In the genomic region with DNA sequence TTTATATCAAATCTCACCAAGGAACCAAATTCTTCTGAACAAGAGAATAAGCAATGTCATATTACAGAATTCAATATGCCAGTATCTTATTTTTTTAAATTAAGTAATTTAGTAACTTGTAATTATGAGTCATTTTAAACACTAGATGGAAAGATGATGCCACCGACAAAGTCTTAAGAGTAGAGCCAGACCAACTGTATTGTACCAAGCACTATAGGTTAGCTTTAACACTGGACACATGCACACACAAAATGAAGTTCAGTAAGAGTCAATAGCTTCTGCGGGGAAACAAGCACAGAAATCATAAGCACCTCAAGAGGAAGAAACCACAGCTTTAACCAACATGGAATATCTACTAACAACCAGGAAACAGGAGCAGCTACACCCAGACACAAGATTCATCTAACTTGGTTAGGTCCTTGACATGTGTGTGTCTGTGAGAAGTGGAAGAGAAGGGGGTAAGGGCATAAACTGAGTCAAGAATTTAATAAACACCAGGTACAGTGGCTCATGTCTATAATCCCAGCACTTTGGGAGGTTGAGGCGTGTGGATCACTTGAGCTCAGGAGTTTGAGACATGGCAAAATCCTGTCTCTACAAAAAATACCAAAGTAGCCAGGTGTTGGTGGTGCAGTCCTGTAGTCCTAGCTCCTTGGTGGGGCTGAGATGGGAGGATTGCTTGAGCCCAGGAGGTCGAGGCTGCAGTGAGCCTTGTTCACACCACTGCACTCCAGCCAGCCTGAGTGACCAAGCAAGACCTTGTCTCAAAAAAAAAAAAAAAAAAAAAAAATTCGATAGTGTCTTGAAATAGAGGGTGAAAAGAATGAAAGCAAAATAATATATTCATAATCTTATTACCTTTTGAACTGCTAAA, we compare ENCODE assay signal across 17 cellular contexts. TPM values are rescaled to one million over a fixed set of nuclear protein-coding genes. Genes with fewer than 3 reads are reported as not detected.
DNase-seq lines count a peak whose midpoint lies in the region; ATAC-seq, FAIRE-seq and TF ChIP-seq lines count a peak whose summit lies in the region.
"Had no signal": no experiment of that assay in that cellular context is flagged by ENCODE, and none has a peak within 500 bp of the region (broad histone marks: within the 10 kb centered on the region; RNA-seq: fewer than 3 reads in every experiment).

No MANE protein-coding gene starts in this region.

- peaks cover 11% of the 10 kb centered on the region for H3K36me3 Mint-ChIP-seq in activated CD4-positive, alpha-beta T cell treated with anti-CD3 and anti-CD28 coated beads for 36 hours (ENCODE audit: low read depth)
- peaks cover 42% of the 10 kb centered on the region for H3K36me3 Mint-ChIP-seq in activated T-helper 17 cell treated with anti-CD3 and anti-CD28 coated beads, Interleukin-2, amount 50 U/mL, for 72 hours (ENCODE audit: low read depth)
- peaks cover 6% of the 10 kb centered on the region for H3K36me3 Mint-ChIP-seq in natural killer cell treated with Interleukin-12 subunit alpha and Interleukin-12 subunit beta and Interleukin-15 and Interleukin-18, amount 100 ng/mL, for 72 hours
- H3K36me3 Mint-ChIP-seq: WTC11 had no signal

- peaks cover 2% of the 10 kb centered on the region for H3K9me3 Mint-ChIP-seq in activated CD4-positive, alpha-beta T cell treated with anti-CD3 and anti-CD28 coated beads for 36 hours (ENCODE audit: low read depth)
- H3K9me3 Mint-ChIP-seq in activated T-helper 17 cell treated with anti-CD3 and anti-CD28 coated beads, Interleukin-2, amount 50 U/mL, for 72 hours = no peaks in the 10 kb centered on the region
- no peaks in the 10 kb centered on the region for H3K9me3 Mint-ChIP-seq in natural killer cell treated with Interleukin-12 subunit alpha and Interleukin-12 subunit beta and Interleukin-15 and Interleukin-18, amount 100 ng/mL, for 72 hours
- H3K9me3 Mint-ChIP-seq: WTC11 had no signal

- peak; percentile 54 for FAIRE-seq in GM12892 (lab: Jason Lieb, UNC)
- FAIRE-seq: frontal cortex had no signal

- POLR2A ChIA-PET in activated CD4-positive, alpha-beta T cell treated with anti-CD3 and anti-CD28 coated beads for 36 hours (lab: Charles Lee) = no interaction called here

- peak overlapping the region; percentile 49 for H3K27ac Mint-ChIP-seq in activated CD4-positive, alpha-beta T cell treated with anti-CD3 and anti-CD28 coated beads for 36 hours
- H3K27ac Mint-ChIP-seq in activated T-helper 17 cell treated with anti-CD3 and anti-CD28 coated beads, Interleukin-2, amount 50 U/mL, for 72 hours = no peak overlapping the region
- peak overlapping the region; percentile 90 to 96 for H3K27ac Mint-ChIP-seq in natural killer cell treated with Interleukin-12 subunit alpha and Interleukin-12 subunit beta and Interleukin-15 and Interleukin-18, amount 100 ng/mL, for 72 hours
- H3K27ac Mint-ChIP-seq: activated naive CD8-positive, alpha-beta T cell; WTC11 had no signal

- no peak for TF ChIP-seq POLR2A in GM12892 (IDR thresholded peaks at IDR 0.05; ENCODE audit: low read depth, low read length)

- DNase-seq in activated CD4-positive, alpha-beta T cell treated with anti-CD3 and anti-CD28 coated beads for 36 hours = no peak
- DNase-seq in activated CD4-positive, alpha-beta T cell treated with anti-CD3 and anti-CD28 coated beads, Interleukin-2, amount 50 U/mL, for 1 hour = no peak
- no peak for DNase-seq in GM12892 (ENCODE audit: insufficient read length)
- no peak for DNase-seq in natural killer cell treated with Interleukin-12 subunit alpha and Interleukin-12 subunit beta and Interleukin-15 and Interleukin-18, amount 100 ng/mL, for 72 hours (ENCODE audit: low spot score)
- DNase-seq in midbrain (lab: John Stamatoyannopoulos, UW) = no peak
- DNase-seq: activated CD8-positive, alpha-beta memory T cell treated with anti-CD3 and anti-CD28 coated beads, Interleukin-2, amount 50 U/mL, for 48 hours; body of pancreas; cortex of kidney; GM23248; NCI-H187; retina had no signal

- no peak overlapping the region for H3K4me3 Mint-ChIP-seq in activated CD4-positive, alpha-beta T cell treated with anti-CD3 and anti-CD28 coated beads for 36 hours
- no peak overlapping the region for H3K4me3 Mint-ChIP-seq in activated T-helper 17 cell treated with anti-CD3 and anti-CD28 coated beads, Interleukin-2, amount 50 U/mL, for 72 hours
- H3K4me3 Mint-ChIP-seq in natural killer cell treated with Interleukin-12 subunit alpha and Interleukin-12 subunit beta and Interleukin-15 and Interleukin-18, amount 100 ng/mL, for 72 hours = peak overlapping the region; percentile 78
- H3K4me3 Mint-ChIP-seq: activated naive CD8-positive, alpha-beta T cell; WTC11 had no signal

- CTCF ChIA-PET in activated CD4-positive, alpha-beta T cell treated with anti-CD3 and anti-CD28 coated beads for 36 hours (lab: Charles Lee) = interaction anchor here (0.7 to 1.3 kb wide), 4 partner anchors 25 to 94 kb away, joined by 3 to 4 read pairs (median 4); no protein-coding TSS in a partner anchor

- H3K27me3 Mint-ChIP-seq in activated CD4-positive, alpha-beta T cell treated with anti-CD3 and anti-CD28 coated beads for 36 hours = no peaks in the 10 kb centered on the region
- H3K27me3 Mint-ChIP-seq in activated T-helper 17 cell treated with anti-CD3 and anti-CD28 coated beads, Interleukin-2, amount 50 U/mL, for 72 hours = no peaks in the 10 kb centered on the region
- no peaks in the 10 kb centered on the region for H3K27me3 Mint-ChIP-seq in natural killer cell treated with Interleukin-12 subunit alpha and Interleukin-12 subunit beta and Interleukin-15 and Interleukin-18, amount 100 ng/mL, for 72 hours
- H3K27me3 Mint-ChIP-seq: activated naive CD8-positive, alpha-beta T cell had no signal

- intact Hi-C loops in activated CD4-positive, alpha-beta T cell treated with anti-CD3 and anti-CD28 coated beads for 36 hours (cut with DNase I, micrococcal nuclease) = no loop called here

- peaks cover 48% of the 10 kb centered on the region for H3K4me1 Mint-ChIP-seq in activated CD4-positive, alpha-beta T cell treated with anti-CD3 and anti-CD28 coated beads for 36 hours
- H3K4me1 Mint-ChIP-seq in activated T-helper 17 cell treated with anti-CD3 and anti-CD28 coated beads, Interleukin-2, amount 50 U/mL, for 72 hours = peaks cover 26% of the 10 kb centered on the region
- H3K4me1 Mint-ChIP-seq in natural killer cell treated with Interleukin-12 subunit alpha and Interleukin-12 subunit beta and Interleukin-15 and Interleukin-18, amount 100 ng/mL, for 72 hours (ENCODE audit: low read depth in 2 of 2) = peaks cover 36 to 51% of the 10 kb centered on the region in 2 donors
- H3K4me1 Mint-ChIP-seq: WTC11 had no signal

- peak; percentile 28 for ATAC-seq in activated CD4-positive, alpha-beta T cell treated with anti-CD3 and anti-CD28 coated beads for 36 hours
- peak; percentile 27 for ATAC-seq in activated T-helper 17 cell treated with anti-CD3 and anti-CD28 coated beads, Interleukin-2, amount 50 U/mL, for 72 hours (replicated peaks)
- ATAC-seq in natural killer cell treated with Interleukin-12 subunit alpha and Interleukin-12 subunit beta and Interleukin-15 and Interleukin-18, amount 100 ng/mL, for 72 hours = peak; percentile 59 to 61
- no peak for ATAC-seq in GM21367 (IDR thresholded peaks at IDR 0.05; ENCODE audit: unreplicated experiment)
- ATAC-seq in HG03135 (IDR thresholded peaks at IDR 0.05; ENCODE audit: unreplicated experiment) = no peak
- ATAC-seq: body of pancreas, WTC11 had no signal

RNA-seq across cellular contexts. Expression of gene DENND4A, which starts 28.9 kb away (rescaled TPM):
- 10 to 100 TPM; 35.6 to 43.5 TPM for total RNA-seq in activated CD4-positive, alpha-beta T cell treated with anti-CD3 and anti-CD28 coated beads for 36 hours
- polyA plus RNA-seq in GM12892 (2012; ENCODE audit: missing spikeins) = 38.8 TPM
- 10 to 100 TPM; 48.2 to 61.2 TPM for total RNA-seq in activated T-helper 17 cell treated with anti-CD3 and anti-CD28 coated beads, Interleukin-2, amount 50 U/mL, for 72 hours
- total RNA-seq in natural killer cell treated with Interleukin-12 subunit alpha and Interleukin-12 subunit beta and Interleukin-15 and Interleukin-18, amount 100 ng/mL, for 72 hours = 100 to 1,000 TPM; 114 to 121 TPM

Comparison
In these comparisons a context has a peak if more than half of its experiments do, and no peak if none do; other contexts are left out.
1. ATAC-seq: peak in activated CD4-positive, alpha-beta T cell treated with anti-CD3 and anti-CD28 coated beads for 36 hours (single experiment), activated T-helper 17 cell treated with anti-CD3 and anti-CD28 coated beads, Interleukin-2, amount 50 U/mL, for 72 hours (single experiment) and natural killer cell treated with Interleukin-12 subunit alpha and Interleukin-12 subunit beta and Interleukin-15 and Interleukin-18, amount 100 ng/mL, for 72 hours (2 of 2); none in GM21367 (single experiment) and HG03135 (single experiment).